Comparison of ENCODE assay signal across 8 cellular contexts in the genomic region with DNA sequence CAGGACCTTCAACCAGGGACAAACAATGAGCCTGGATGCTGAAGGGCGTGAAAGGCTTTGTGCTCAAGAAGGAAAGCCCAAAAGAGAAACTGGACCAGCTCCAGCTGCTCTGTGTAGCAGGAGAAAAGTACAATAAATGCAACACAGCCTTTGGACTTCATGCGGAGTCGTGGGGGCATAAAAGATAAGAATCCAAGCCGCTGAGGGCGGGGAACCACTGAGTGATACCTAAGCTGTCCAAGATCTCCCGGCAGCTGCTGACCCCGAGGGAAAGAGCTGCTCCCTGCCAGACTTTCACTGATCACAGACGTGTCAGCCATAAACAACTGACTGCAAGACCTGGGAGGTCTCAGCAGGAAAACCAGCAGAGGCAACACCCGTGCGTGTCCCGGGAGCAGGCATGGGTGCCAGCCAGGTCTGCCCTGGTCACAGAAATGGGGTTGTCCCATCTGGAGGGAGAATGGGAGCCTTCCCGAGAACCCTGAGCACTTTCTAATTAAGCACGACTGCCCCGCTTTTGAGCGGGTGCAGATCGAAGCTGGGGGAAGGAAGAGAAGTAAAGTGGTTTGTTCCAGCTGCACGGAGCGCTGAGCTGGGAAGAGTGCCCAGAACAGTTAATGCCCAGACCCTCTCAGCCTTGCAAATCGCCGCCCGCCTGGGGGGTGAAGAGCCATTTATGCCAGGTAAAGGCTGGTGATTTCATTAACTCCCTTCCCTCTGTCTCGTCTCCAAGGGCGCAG.
DNase-seq lines count a peak whose midpoint lies in the region; ATAC-seq and TF ChIP-seq lines count a peak whose summit lies in the region.

No MANE protein-coding gene starts in this region.

- ATAC-seq in GM21526 (IDR thresholded peaks at IDR 0.05; ENCODE audit: low FRiP score, unreplicated experiment), result no peak
- no peak for ATAC-seq in activated CD8-positive, alpha-beta T cell treated with anti-CD3 and anti-CD28 coated beads for 36 hours

- H3K27me3 ChIP-seq in esophagus (ENCODE audit: control insufficient read depth in 1 of 2, insufficient read depth in 2 of 2, low read length in 2 of 2), result no peaks in the 10 kb centered on the region

- TF ChIP-seq CTCF in retinal pigment epithelial cell (conservative IDR thresholded peaks at IDR 0.05; ENCODE audit: low read depth, low read length), result no peak
- no peak for TF ChIP-seq CTCF in activated CD8-positive, alpha-beta T cell treated with anti-CD3 and anti-CD28 coated beads for 36 hours (IDR thresholded peaks at IDR 0.05)

- no peaks in the 10 kb centered on the region for H3K9me3 Mint-ChIP-seq in activated T-helper 2 cell treated with anti-CD3 and anti-CD28 coated beads, Interferon-gamma antibody, Interleukin-2, Interleukin-4, amounts not matched to agents 10 μg/mL and 5 μg/mL and 100 μg/mL, durations not matched to agents 14 hours and 24 hours and 36 hours
- no peaks in the 10 kb centered on the region for H3K9me3 Mint-ChIP-seq in activated CD8-positive, alpha-beta T cell treated with anti-CD3 and anti-CD28 coated beads for 36 hours

- peak overlapping the region; percentile 1 to 32 for H3K4me3 ChIP-seq in esophagus (ENCODE audit: low read depth in 1 of 2, low read length in 2 of 2)
- H3K4me3 ChIP-seq in retinal pigment epithelial cell (ENCODE audit: low read length), result peak overlapping the region; percentile 13

- peaks cover 3 to 6% of the 10 kb centered on the region in 2 donors for H3K4me1 ChIP-seq in esophagus (ENCODE audit: control insufficient read depth in 2 of 2, insufficient read depth in 2 of 2, low read length in 1 of 2)

- POLR2A ChIA-PET in activated CD8-positive, alpha-beta T cell treated with anti-CD3 and anti-CD28 coated beads for 36 hours (lab: Charles Lee), result no interaction called here

- no peak overlapping the region for H3K4me3 Mint-ChIP-seq in activated T-helper 2 cell treated with anti-CD3 and anti-CD28 coated beads, Interferon-gamma antibody, Interleukin-2, Interleukin-4, amounts not matched to agents 10 μg/mL and 5 μg/mL and 100 μg/mL, durations not matched to agents 14 hours and 24 hours and 36 hours (ENCODE audit: low read depth)
- H3K4me3 Mint-ChIP-seq in activated CD8-positive, alpha-beta T cell treated with anti-CD3 and anti-CD28 coated beads for 36 hours, result no peak overlapping the region

- H3K36me3 Mint-ChIP-seq in activated T-helper 2 cell treated with anti-CD3 and anti-CD28 coated beads, Interferon-gamma antibody, Interleukin-2, Interleukin-4, amounts not matched to agents 10 μg/mL and 5 μg/mL and 100 μg/mL, durations not matched to agents 14 hours and 24 hours and 36 hours (ENCODE audit: low read depth), result no peaks in the 10 kb centered on the region
- H3K36me3 Mint-ChIP-seq in activated CD8-positive, alpha-beta T cell treated with anti-CD3 and anti-CD28 coated beads for 36 hours (ENCODE audit: low read depth), result no peaks in the 10 kb centered on the region

- H3K27me3 Mint-ChIP-seq in activated T-helper 2 cell treated with anti-CD3 and anti-CD28 coated beads, Interferon-gamma antibody, Interleukin-2, Interleukin-4, amounts not matched to agents 10 μg/mL and 5 μg/mL and 100 μg/mL, durations not matched to agents 14 hours and 24 hours and 36 hours (ENCODE audit: low read depth), result peaks cover 48% of the 10 kb centered on the region
- H3K27me3 Mint-ChIP-seq in activated CD8-positive, alpha-beta T cell treated with anti-CD3 and anti-CD28 coated beads for 36 hours, result peaks cover 37% of the 10 kb centered on the region

- 5 to 6% methylated on average over 23 of the region's 23 CpGs for WGBS in esophagus, 2 donors

- no peak overlapping the region for H3K27ac Mint-ChIP-seq in activated T-helper 2 cell treated with anti-CD3 and anti-CD28 coated beads, Interferon-gamma antibody, Interleukin-2, Interleukin-4, amounts not matched to agents 10 μg/mL and 5 μg/mL and 100 μg/mL, durations not matched to agents 14 hours and 24 hours and 36 hours
- no peak overlapping the region for H3K27ac Mint-ChIP-seq in activated CD8-positive, alpha-beta T cell treated with anti-CD3 and anti-CD28 coated beads for 36 hours

- CTCF ChIA-PET in activated CD8-positive, alpha-beta T cell treated with anti-CD3 and anti-CD28 coated beads for 36 hours (lab: Charles Lee), result interaction anchor here (1.2 to 1.5 kb wide), 2 partner anchors 18 to 430 kb away, joined by 3 read pairs; no protein-coding TSS in a partner anchor

- peaks cover 27% of the 10 kb centered on the region for H3K4me1 Mint-ChIP-seq in activated T-helper 2 cell treated with anti-CD3 and anti-CD28 coated beads, Interferon-gamma antibody, Interleukin-2, Interleukin-4, amounts not matched to agents 10 μg/mL and 5 μg/mL and 100 μg/mL, durations not matched to agents 14 hours and 24 hours and 36 hours (ENCODE audit: low read depth)
- H3K4me1 Mint-ChIP-seq in activated CD8-positive, alpha-beta T cell treated with anti-CD3 and anti-CD28 coated beads for 36 hours (ENCODE audit: low read depth), result peaks cover 28% of the 10 kb centered on the region

- intact Hi-C loops in activated T-helper 2 cell treated with anti-CD3 and anti-CD28 coated beads, Interferon-gamma antibody, Interleukin-2, Interleukin-4, amounts not matched to agents 10 μg/mL and 5 μg/mL and 100 μg/mL, durations not matched to agents 14 hours and 24 hours and 36 hours (cut with micrococcal nuclease), result loop anchor here (5.0 to 10.0 kb wide), 4 partner anchors 77 to 447 kb away; a partner anchor contains a TSS
- intact Hi-C loops in activated CD8-positive, alpha-beta T cell treated with anti-CD3 and anti-CD28 coated beads for 36 hours (cut with micrococcal nuclease), result loop anchor here (10.0 kb wide), 1 partner anchor 249 kb away; no protein-coding TSS in a partner anchor

- DNase-seq in Daoy (ENCODE audit: low read depth), result peak; percentile 33
- DNase-seq in NCI-H524 (lab: John Stamatoyannopoulos, UW), result peak; percentile 65 to 67
- no peak for DNase-seq in retinal pigment epithelial cell (ENCODE audit: low read depth)
- DNase-seq in activated gamma-delta T cell treated with Interleukin-2 at 50 U/mL for 16 hours, result no peak
- DNase-seq in activated T-helper 2 cell treated with anti-CD3 and anti-CD28 coated beads, Interferon-gamma antibody, Interleukin-2, Interleukin-4, amounts not matched to agents 10 μg/mL and 5 μg/mL and 100 μg/mL, durations not matched to agents 14 hours and 24 hours and 36 hours (ENCODE audit: low spot score), result no peak
- DNase-seq in activated CD8-positive, alpha-beta T cell treated with anti-CD3 and anti-CD28 coated beads for 36 hours, result no peak

- no peaks in the 10 kb centered on the region for H3K36me3 ChIP-seq in esophagus (ENCODE audit: control insufficient read depth in 2 of 2, insufficient read depth in 2 of 2, low read length in 1 of 2)

- peak overlapping the region in 1 of 2 donors; percentile 16 for H3K27ac ChIP-seq in esophagus (ENCODE audit: low read depth in 2 of 2, low read length in 1 of 2)

- H3K9me3 ChIP-seq in esophagus (ENCODE audit: control insufficient read depth in 2 of 2, insufficient read depth in 1 of 2, low read depth in 1 of 2, low read length in 1 of 2), result no peaks in the 10 kb centered on the region

Comparison
In these comparisons a context has a peak if more than half of its experiments do, and no peak if none do; other contexts are left out.
1. DNase-seq: peak in Daoy (single experiment) and NCI-H524 (2 of 2); none in retinal pigment epithelial cell (single experiment), activated gamma-delta T cell treated with Interleukin-2 at 50 U/mL for 16 hours (single experiment), activated T-helper 2 cell treated with anti-CD3 and anti-CD28 coated beads, Interferon-gamma antibody, Interleukin-2, Interleukin-4, amounts not matched to agents 10 μg/mL and 5 μg/mL and 100 μg/mL, durations not matched to agents 14 hours and 24 hours and 36 hours (single experiment) and activated CD8-positive, alpha-beta T cell treated with anti-CD3 and anti-CD28 coated beads for 36 hours (single experiment).